In genomic region chr9:113650207-113651131, GRCh38 we compare ENCODE assay signal across 9 cellular contexts.
DNase-seq lines count a peak whose midpoint lies in the region; ATAC-seq, FAIRE-seq and TF ChIP-seq lines count a peak whose summit lies in the region.
"Had no signal": no experiment of that assay in that cellular context is flagged by ENCODE, and none has a peak within 500 bp of the region (broad histone marks: within the 10 kb centered on the region; RNA-seq: fewer than 3 reads in every experiment).

No MANE protein-coding gene starts in this region.

- peak in 1 of 2 experiments; percentile 30; a peak in 1 of 4 replicates for TF ChIP-seq POLR2A in HepG2 (IDR thresholded peaks at IDR 0.05; ENCODE audit: insufficient read depth in 1 of 2, low read depth in 2 of 2, low read length in 2 of 2)
- TF ChIP-seq POLR2A in heart left ventricle (IDR thresholded peaks at IDR 0.05), result no peak
- no peak for TF ChIP-seq POLR2A in spleen (IDR thresholded peaks at IDR 0.05)

- no peaks in the 10 kb centered on the region for H3K36me3 Mint-ChIP-seq in WTC11

- H3K4me1 ChIP-seq in HepG2 (ENCODE audit: insufficient read depth, low read length) (peaks cover 95% of the 10 kb centered on the region), heart left ventricle (peaks cover 11 to 61% (median 37%) of the 10 kb centered on the region in 12 donors), kidney (ENCODE audit: control insufficient read depth in 1 of 2, insufficient read depth in 1 of 2, low read depth in 1 of 2, low read length in 2 of 2) (peaks cover 8 to 17% of the 10 kb centered on the region in 2 donors), spleen (peaks cover 6 to 31% (median 15%) of the 10 kb centered on the region in 6 donors)

- H3K9me3 Mint-ChIP-seq in WTC11, result no peaks in the 10 kb centered on the region

- H3K27ac ChIP-seq in HepG2 (ENCODE audit: extremely low read length, insufficient read depth, low read length), result peak overlapping the region; percentile 75
- no peak overlapping the region for H3K27ac ChIP-seq in heart left ventricle
- no peak overlapping the region for H3K27ac ChIP-seq in kidney (ENCODE audit: low read depth in 2 of 2, low read length in 2 of 2)
- no peak overlapping the region for H3K27ac ChIP-seq in spleen

- peaks cover 18% of the 10 kb centered on the region for H3K4me1 Mint-ChIP-seq in WTC11

- FAIRE-seq in HepG2 (lab: Jason Lieb, UNC), result peak; percentile 99
- FAIRE-seq in kidney (lab: Jason Lieb, UNC), result no peak

- H3K9me3 ChIP-seq in HepG2 (ENCODE audit: low read length) (no peaks in the 10 kb centered on the region), heart left ventricle (no peaks in the 10 kb centered on the region), kidney (ENCODE audit: control insufficient read depth in 1 of 2, low read length in 2 of 2) (no peaks in the 10 kb centered on the region), spleen (no peaks in the 10 kb centered on the region)

- POLR2A ChIA-PET in WTC11 (lab: Charles Lee), result interaction anchor here (1.2 to 2.3 kb wide), 2 partner anchors 56 to 59 kb away, joined by 4 to 5 read pairs; no protein-coding TSS in a partner anchor
- POLR2A ChIA-PET in HepG2 (lab: Yijun Ruan, JAX), result interaction anchor here (0.6 to 2.9 kb wide), 23 partner anchors 9 to 428 kb away, joined by 3 to 22 read pairs (median 4); partner anchors contain the start of gene SLC31A1

- TF ChIP-seq RAD21 in HepG2 (CRISPR knock-in tag; IDR thresholded peaks at IDR 0.05), result no peak

- no peak overlapping the region for H3K4me3 Mint-ChIP-seq in WTC11

- intact Hi-C loops in HepG2 (cut with micrococcal nuclease; ENCODE audit: unreplicated experiment), result loop anchor here (5.0 to 10.0 kb wide), 4 partner anchors 43 to 376 kb away; partner anchors contain the start of genes C9orf43, CDC26, POLE3 and PRPF4
- intact Hi-C loops in heart left ventricle (cut with DNase I), result loop anchor here in 5 of 10 donors (5.0 to 10.0 kb wide), 5 partner anchors 38 to 726 kb away; partner anchors contain the start of genes CDC26 (in 3 of the 5), PRPF4 (in 3 of the 5) and RNF183 (in 1 of the 5)
- intact Hi-C loops in kidney (cut with DNase I), result no loop called here
- intact Hi-C loops in spleen (cut with DNase I; ENCODE audit: low total_unique reads), result loop anchor here (10.0 kb wide), 1 partner anchor 376 kb away; the partner anchor contains the start of genes CDC26 and PRPF4

- H4K20me1 ChIP-seq in HepG2 (ENCODE audit: insufficient read depth, low read length), result no peaks in the 10 kb centered on the region

- TF ChIP-seq CTCF in WTC11 (IDR thresholded peaks at IDR 0.05) (no peak), HepG2 (CRISPR knock-in tag; IDR thresholded peaks at IDR 0.05) (no peak), heart left ventricle (IDR thresholded peaks at IDR 0.05) (no peak), kidney (IDR thresholded peaks at IDR 0.05; ENCODE audit: borderline replicate concordance, extremely low read depth, insufficient read depth) (no peak), spleen (IDR thresholded peaks at IDR 0.05 in 8 of 11, conservative IDR thresholded peaks at IDR 0.05 in 3 of 11) (no peak)

- H3K4me3 ChIP-seq in HepG2 (replicated peaks in 1 of 3; ENCODE audit: insufficient read depth in 1 of 3, low read depth in 2 of 3, low read length in 3 of 3), result peak overlapping the region in 1 of 3 experiments; percentile 17; a peak in 2 of 6 replicates
- H3K4me3 ChIP-seq in heart left ventricle, result no peak overlapping the region
- H3K4me3 ChIP-seq in kidney (ENCODE audit: low read length in 2 of 2), result no peak overlapping the region
- no peak overlapping the region for H3K4me3 ChIP-seq in spleen
- H3K4me3 ChIP-seq: dorsolateral prefrontal cortex had no signal

- H3K4me2 ChIP-seq in HepG2 (ENCODE audit: low read depth, low read length), result peak overlapping the region; percentile 64

- peaks cover 69% of the 10 kb centered on the region for H3K27me3 Mint-ChIP-seq in WTC11 (ENCODE audit: low read depth)

- peak; percentile 76 for DNase-seq in COLO668 (lab: John Stamatoyannopoulos, UW; ENCODE audit: unreplicated experiment)
- DNase-seq in NCI-H1092 (lab: John Stamatoyannopoulos, UW), result peak; percentile 78
- DNase-seq in WTC11 (ENCODE audit: low spot score), result peak; percentile 45
- peak; percentile 94 for DNase-seq in HepG2 (ENCODE audit: low spot score)
- no peak for DNase-seq in putamen (ENCODE audit: low spot score)
- DNase-seq in heart left ventricle, result no peak
- no peak for DNase-seq in kidney
- DNase-seq in spleen, result no peak

- no peaks in the 10 kb centered on the region for H3K79me2 ChIP-seq in HepG2 (ENCODE audit: insufficient read depth, low read length)

- in situ Hi-C loops in HepG2 (cut with HindIII; ENCODE audit: extremely low pct_ligation_motif_present, low pct_unique_long_range_greater_than_20kb), result no loop called here

- ATAC-seq in WTC11, result peak; percentile 72
- ATAC-seq in HepG2, result peak; percentile 87
- ATAC-seq in heart left ventricle, result no peak

- H3K27me3 ChIP-seq in HepG2 (ENCODE audit: control insufficient read depth in 1 of 2, insufficient read depth in 2 of 2, low read length in 2 of 2) (no peaks in the 10 kb centered on the region), heart left ventricle (no peaks in the 10 kb centered on the region), spleen (replicated peaks in 1 of 7) (no peaks in the 10 kb centered on the region)

- no peak overlapping the region; the same call in 1 of the 2 replicates for H3K27ac Mint-ChIP-seq in WTC11

- H3K9ac ChIP-seq in HepG2 (ENCODE audit: insufficient read depth, low read depth, low read length) (peak overlapping the region; percentile 50), kidney (ENCODE audit: low read length in 2 of 2) (no peak overlapping the region)

- WGBS in HepG2 (ENCODE audit: low lambda C conversion rate), result 27% methylated on average over 5 of the region's 16 CpGs
- 74 to 85% (median 79%) methylated on average over 14 to 16 of the region's 16 CpGs for WGBS in heart left ventricle, 4 donors
- WGBS in spleen, 5 donors, result 74 to 86% (median 81%) methylated on average over 8 to 16 of the region's 16 CpGs

- H2AFZ ChIP-seq in HepG2 (ENCODE audit: low read length), result no peak overlapping the region

- H3K36me3 ChIP-seq in HepG2 (replicated peaks in 1 of 2; ENCODE audit: control insufficient read depth in 1 of 2, insufficient read depth in 2 of 2, low read length in 2 of 2), result no peaks in the 10 kb centered on the region
- no peaks in the 10 kb centered on the region for H3K36me3 ChIP-seq in heart left ventricle
- no peaks in the 10 kb centered on the region for H3K36me3 ChIP-seq in kidney (ENCODE audit: control insufficient read depth in 1 of 2, insufficient read depth in 2 of 2, low read length in 2 of 2)
- no peaks in the 10 kb centered on the region for H3K36me3 ChIP-seq in spleen

- CTCF ChIA-PET in WTC11 (lab: Charles Lee) (interaction anchor here (0.8 to 11.3 kb wide), 4 partner anchors 14 to 375 kb away, joined by 3 to 962 read pairs (median 4); partner anchors contain the start of genes CDC26 and PRPF4), HepG2 (lab: Yijun Ruan, JAX; ENCODE audit: low intra/inter-chr PET ratio, low total read pairs) (no interaction called here)

- BruUV-seq in HepG2 (replicated peaks; lab: Mats Ljungman, UMichigan), result no TSS peak

- TF ChIP-seq EP300 in HepG2 (IDR thresholded peaks at IDR 0.05; ENCODE audit: low read depth in 2 of 2, low read length in 2 of 2) (peak in 1 of 2 experiments; percentile 68; a peak in 3 of 4 replicates), HepG2 (CRISPR knock-in tag; IDR thresholded peaks at IDR 0.05; ENCODE audit: borderline replicate concordance) (peak; percentile 77; the same call in 1 of the 2 replicates)

TF ChIP-seq in WTC11, 78 proteins besides CTCF, POLR2A, EP300 and RAD21 (continues in another document):
- peak; percentile 77; the same call in 1 of the 2 replicates for TF ChIP-seq ESRRA (CRISPR knock-in tag; IDR thresholded peaks at IDR 0.05; ENCODE audit: borderline replicate concordance)
- TF ChIP-seq, protein P1, sequence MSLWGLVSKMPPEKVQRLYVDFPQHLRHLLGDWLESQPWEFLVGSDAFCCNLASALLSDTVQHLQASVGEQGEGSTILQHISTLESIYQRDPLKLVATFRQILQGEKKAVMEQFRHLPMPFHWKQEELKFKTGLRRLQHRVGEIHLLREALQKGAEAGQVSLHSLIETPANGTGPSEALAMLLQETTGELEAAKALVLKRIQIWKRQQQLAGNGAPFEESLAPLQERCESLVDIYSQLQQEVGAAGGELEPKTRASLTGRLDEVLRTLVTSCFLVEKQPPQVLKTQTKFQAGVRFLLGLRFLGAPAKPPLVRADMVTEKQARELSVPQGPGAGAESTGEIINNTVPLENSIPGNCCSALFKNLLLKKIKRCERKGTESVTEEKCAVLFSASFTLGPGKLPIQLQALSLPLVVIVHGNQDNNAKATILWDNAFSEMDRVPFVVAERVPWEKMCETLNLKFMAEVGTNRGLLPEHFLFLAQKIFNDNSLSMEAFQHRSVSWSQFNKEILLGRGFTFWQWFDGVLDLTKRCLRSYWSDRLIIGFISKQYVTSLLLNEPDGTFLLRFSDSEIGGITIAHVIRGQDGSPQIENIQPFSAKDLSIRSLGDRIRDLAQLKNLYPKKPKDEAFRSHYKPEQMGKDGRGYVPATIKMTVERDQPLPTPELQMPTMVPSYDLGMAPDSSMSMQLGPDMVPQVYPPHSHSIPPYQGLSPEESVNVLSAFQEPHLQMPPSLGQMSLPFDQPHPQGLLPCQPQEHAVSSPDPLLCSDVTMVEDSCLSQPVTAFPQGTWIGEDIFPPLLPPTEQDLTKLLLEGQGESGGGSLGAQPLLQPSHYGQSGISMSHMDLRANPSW (CRISPR knock-in tag; conservative IDR thresholded peaks at IDR 0.05; ENCODE audit: low read depth), result no peak

TF ChIP-seq in HepG2, 621 proteins besides CTCF, POLR2A, EP300 and RAD21 (continues in another document):
- TF ChIP-seq BCL6 (CRISPR knock-in tag; IDR thresholded peaks at IDR 0.05) (peak; percentile 68), ZNF784 (CRISPR knock-in tag; IDR thresholded peaks at IDR 0.05; ENCODE audit: borderline replicate concordance) (peak; percentile 33; the same call in 1 of the 2 replicates), ZNF713 (CRISPR knock-in tag; IDR thresholded peaks at IDR 0.05) (no peak), ZNF205 (CRISPR knock-in tag; IDR thresholded peaks at IDR 0.05) (peak; percentile 14; the same call in 1 of the 2 replicates), ZKSCAN5 (CRISPR knock-in tag; IDR thresholded peaks at IDR 0.05) (no peak), SOX13 (IDR thresholded peaks at IDR 0.05) (no peak), SOX13 (CRISPR knock-in tag; conservative IDR thresholded peaks at IDR 0.05 in 1 of 2, IDR thresholded peaks at IDR 0.05 in 1 of 2) (peak in 1 of 2 experiments; percentile 63; a peak in 2 of 4 replicates)

Comparison
In these comparisons a context has a peak if more than half of its experiments do, and no peak if none do; other contexts are left out.
1. DNase-seq: peak in COLO668 (single experiment), NCI-H1092 (single experiment), WTC11 (single experiment) and HepG2 (single experiment); none in putamen (single experiment), heart left ventricle (0 of 5), kidney (single experiment) and spleen (single experiment).
2. ATAC-seq: peak in WTC11 (single experiment) and HepG2 (single experiment); none in heart left ventricle (0 of 4).